ENCODE assay signal across 9 cellular contexts in the genomic region with DNA sequence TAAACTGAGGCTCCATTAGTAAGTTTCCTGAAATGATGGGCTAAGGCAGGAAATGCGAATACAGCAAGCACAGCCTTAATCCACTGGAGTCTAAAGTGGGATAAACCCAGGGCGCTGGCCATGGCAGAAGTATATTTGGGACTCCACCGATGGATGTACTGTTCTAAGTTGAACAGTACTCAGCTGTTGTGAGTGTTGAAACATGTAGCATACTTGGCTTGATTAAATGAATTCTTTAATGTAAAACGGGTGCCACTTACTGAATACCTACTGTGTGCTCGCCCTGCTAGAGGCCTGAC. TPM values are rescaled to one million over a fixed set of nuclear protein-coding genes. Genes with fewer than 3 reads are reported as not detected.
DNase-seq lines count a peak whose midpoint lies in the region; ATAC-seq, FAIRE-seq and TF ChIP-seq lines count a peak whose summit lies in the region.
"Had no signal": no experiment of that assay in that cellular context is flagged by ENCODE, and none has a peak within 500 bp of the region (broad histone marks: within the 10 kb centered on the region; RNA-seq: fewer than 3 reads in every experiment).

No MANE protein-coding gene starts in this region.

- TF ChIP-seq EP300 in H1 (IDR thresholded peaks at IDR 0.05; ENCODE audit: borderline replicate concordance in 1 of 2, low read depth in 2 of 2, low read length in 2 of 2) (no peak), transverse colon (IDR thresholded peaks at IDR 0.05; ENCODE audit: low read depth) (no peak)

- H4K8ac ChIP-seq in H1 (ENCODE audit: extremely low read depth, insufficient read depth, low read length) = no peak overlapping the region

- H2BK120ac ChIP-seq in H1 (replicated peaks; ENCODE audit: low read depth, low read length) = no peak overlapping the region

- H2BK20ac ChIP-seq in H1 (ENCODE audit: low read length) = no peak overlapping the region

- CTCF ChIA-PET in H1 (lab: Charles Lee; ENCODE audit: partially characterized antibody) = interaction anchor here (1.2 to 1.5 kb wide), 2 partner anchors 8 to 63 kb away, joined by 3 to 5 read pairs; no protein-coding TSS in a partner anchor

- H3K4me1 ChIP-seq in H1 (replicated peaks in 1 of 4; ENCODE audit: control insufficient read depth in 3 of 4, insufficient read depth in 4 of 4, low read length in 3 of 4) = peaks cover 0 to 2% (median 0%) of the 10 kb centered on the region in 4 experiments; a peak in 3 of 7 replicates
- no peaks in the 10 kb centered on the region for H3K4me1 ChIP-seq in mucosa of descending colon (ENCODE audit: low read depth)
- peaks cover 0 to 30% (median 13%) of the 10 kb centered on the region in 4 donors for H3K4me1 ChIP-seq in transverse colon

- H3K36me3 ChIP-seq in H1 (ENCODE audit: control insufficient read depth in 2 of 4, insufficient read depth in 4 of 4, low read length in 3 of 4) = no peaks in the 10 kb centered on the region
- no peaks in the 10 kb centered on the region for H3K36me3 ChIP-seq in mucosa of descending colon (ENCODE audit: low read depth)
- H3K36me3 ChIP-seq in transverse colon = no peaks in the 10 kb centered on the region

- TF ChIP-seq CTCF in H1 (IDR thresholded peaks at IDR 0.05; ENCODE audit: control extremely low read depth in 1 of 3, insufficient read depth in 1 of 3, low read depth in 1 of 3, low read length in 3 of 3) (no peak), mucosa of descending colon (IDR thresholded peaks at IDR 0.05) (no peak), transverse colon (IDR thresholded peaks at IDR 0.05) (no peak)

- no peak overlapping the region for H4K5ac ChIP-seq in H1 (ENCODE audit: insufficient read length, low read depth, low read length)

- peak overlapping the region; percentile 98 for H2AFZ ChIP-seq in H1 (ENCODE audit: low read length)

- peaks cover 0 to 28% (median 15%) of the 10 kb centered on the region in 4 experiments; a peak in 6 of 7 replicates for H3K27me3 ChIP-seq in H1 (replicated peaks in 1 of 4; ENCODE audit: control insufficient read depth in 3 of 4, extremely low read depth in 1 of 4, insufficient read depth in 3 of 4, low read length in 3 of 4)
- H3K27me3 ChIP-seq in transverse colon = no peaks in the 10 kb centered on the region

- H3K27ac ChIP-seq in H1 (ENCODE audit: low read depth, low read length) (no peak overlapping the region), transverse colon (peak overlapping the region; percentile 83 to 86 (median 85))

- H3K23me2 ChIP-seq in H1 (ENCODE audit: low read depth, low read length) = peaks cover 4% of the 10 kb centered on the region

- POLR2A ChIA-PET in H1 (lab: Charles Lee; ENCODE audit: partially characterized antibody) = interaction anchor here (0.8 to 2.0 kb wide), 4 partner anchors 8 to 74 kb away, joined by 3 to 9 read pairs (median 6); no protein-coding TSS in a partner anchor

- no peaks in the 10 kb centered on the region for H3K79me2 ChIP-seq in H1 (ENCODE audit: control insufficient read depth in 1 of 2, insufficient read depth in 2 of 2, low read length in 2 of 2)

- H3K4me2 ChIP-seq in H1 (ENCODE audit: insufficient read depth in 1 of 2, low read depth in 2 of 2, low read length in 2 of 2) = peak overlapping the region; percentile 64 to 95

- H3K18ac ChIP-seq in H1 (ENCODE audit: extremely low read depth, low read length) = no peak overlapping the region

- in situ Hi-C loops in transverse colon (cut with MboI; ENCODE audit: low pct_ligation_motif_present in 1 of 4, low pct_unique_long_range_greater_than_20kb in 1 of 4, low sequenced_read_pairs in 3 of 4) = no loop called here

- TF ChIP-seq RAD21 in H1 (IDR thresholded peaks at IDR 0.05 in 1 of 2, conservative IDR thresholded peaks at IDR 0.05 in 1 of 2; ENCODE audit: low read depth in 2 of 2, low read length in 2 of 2) = no peak

- H3K9ac ChIP-seq in H1 (replicated peaks in 1 of 4; ENCODE audit: extremely low read depth in 1 of 4, low read depth in 3 of 4, low read length in 3 of 4) = no peak overlapping the region

- H2AK5ac ChIP-seq in H1 (ENCODE audit: low read depth, low read length) = no peak overlapping the region

- TF ChIP-seq POLR2A in H1 (IDR thresholded peaks at IDR 0.05; ENCODE audit: control extremely low read depth in 1 of 2, low read depth in 2 of 2, low read length in 2 of 2) (no peak), transverse colon (IDR thresholded peaks at IDR 0.05) (no peak)

- WGBS in H1 (ENCODE audit: extremely low coverage in 1 of 2, insufficient coverage in 1 of 2, insufficient read length in 1 of 2, insufficient replicate concordance in 2 of 2, low coverage in 1 of 2, low lambda C conversion rate in 2 of 2, missing lambda C conversion rate in 1 of 2), 2 experiments = 84% methylated on average over 5 of the region's 5 CpGs; no CpG with 5 or more reads in 1 of the 2 experiments
- 40 to 59% methylated on average over 4 to 5 of the region's 5 CpGs for WGBS in transverse colon (ENCODE audit: low coverage in 1 of 2), 2 donors

- intact Hi-C loops in mucosa of descending colon (cut with DNase I, micrococcal nuclease) (no loop called here), transverse colon (cut with DNase I; ENCODE audit: low total_unique reads) (loop anchor here (5.0 kb wide), 1 partner anchor 74 kb away; no protein-coding TSS in a partner anchor)

- no peak overlapping the region for H3K14ac ChIP-seq in H1 (ENCODE audit: insufficient read length)

- no peak overlapping the region for H2BK12ac ChIP-seq in H1 (ENCODE audit: low read depth, low read length)

- DNase-seq in NCI-H748 (lab: John Stamatoyannopoulos, UW; ENCODE audit: unreplicated experiment) = peak; percentile 3
- DNase-seq in NCI-H748 treated with DMSO at 0.1 percent for 48 hours (lab: John Stamatoyannopoulos, UW) = no peak
- no peak for DNase-seq in H1 (ENCODE audit: low read depth in 1 of 2, low spot score in 2 of 2)
- no peak for DNase-seq in mucosa of descending colon
- DNase-seq in transverse colon = no peak
- no peak for DNase-seq in urothelium cell line (ENCODE audit: low spot score)
- DNase-seq: activated T-cell treated with anti-CD3 and anti-CD28 coated beads, Interleukin-2, amount 50 U/mL, for 1 hour had no signal

- no peak overlapping the region for H4K91ac ChIP-seq in H1 (replicated peaks; ENCODE audit: insufficient read length, low read length)

- ATAC-seq in mucosa of descending colon = peak; percentile 6
- ATAC-seq in HG02610 (IDR thresholded peaks at IDR 0.05; ENCODE audit: unreplicated experiment) = no peak
- no peak for ATAC-seq in GM18502 (IDR thresholded peaks at IDR 0.05; ENCODE audit: poor library complexity, unreplicated experiment)

- H3K4me3 ChIP-seq in H1 (ENCODE audit: extremely low read depth in 1 of 4, insufficient read depth in 2 of 4, low read depth in 3 of 4, low read length in 4 of 4) (peak overlapping the region in 3 of 4 experiments; percentile 56 to 68 (median 65); a peak in 6 of 8 replicates), mucosa of descending colon (no peak overlapping the region), transverse colon (peak overlapping the region; percentile 54 to 83 (median 58))

- H3K4ac ChIP-seq in H1 (replicated peaks; ENCODE audit: insufficient read length, low read depth, low read length) = no peak overlapping the region

- H2BK15ac ChIP-seq in H1 (ENCODE audit: low read length) = no peak overlapping the region

- no peak overlapping the region for H2BK5ac ChIP-seq in H1 (ENCODE audit: low read depth, low read length)

- no peaks in the 10 kb centered on the region for H3K9me3 ChIP-seq in H1 (ENCODE audit: insufficient read depth in 2 of 2, low read depth in 1 of 2, low read length in 1 of 2)
- H3K9me3 ChIP-seq in mucosa of descending colon = no peaks in the 10 kb centered on the region
- no peaks in the 10 kb centered on the region for H3K9me3 ChIP-seq in transverse colon

- no peaks in the 10 kb centered on the region for H3K79me1 ChIP-seq in H1 (ENCODE audit: low read depth, low read length)

- no peak overlapping the region for H3K23ac ChIP-seq in H1 (ENCODE audit: insufficient read length)

- no peak for FAIRE-seq in H1 (lab: Jason Lieb, UNC)
- no peak for FAIRE-seq in urothelium cell line (lab: Jason Lieb, UNC)

- H4K20me1 ChIP-seq in H1 (replicated peaks in 1 of 2; ENCODE audit: control insufficient read depth in 1 of 2, insufficient read depth in 2 of 2, low read length in 2 of 2) = no peaks in the 10 kb centered on the region

- no peak overlapping the region for H3K56ac ChIP-seq in H1 (replicated peaks; ENCODE audit: insufficient read length, low read depth, low read length)

TF ChIP-seq in H1, 55 proteins besides CTCF, POLR2A, EP300 and RAD21 (continues in another document):
- TF ChIP-seq SUZ12 (IDR thresholded peaks at IDR 0.05; ENCODE audit: low read length) = no peak
- no peak for TF ChIP-seq JUND (IDR thresholded peaks at IDR 0.05; ENCODE audit: low read length)
- TF ChIP-seq SIRT6 (IDR thresholded peaks at IDR 0.05; ENCODE audit: low read length) = no peak
- no peak for TF ChIP-seq CBX8 (IDR thresholded peaks at IDR 0.05; ENCODE audit: borderline replicate concordance, low read depth, low read length)
- TF ChIP-seq JUN (IDR thresholded peaks at IDR 0.05; ENCODE audit: low read depth, low read length) = no peak
- no peak for TF ChIP-seq RFX5 (IDR thresholded peaks at IDR 0.05; ENCODE audit: borderline replicate concordance, low read depth, low read length)
- TF ChIP-seq, protein P1, sequence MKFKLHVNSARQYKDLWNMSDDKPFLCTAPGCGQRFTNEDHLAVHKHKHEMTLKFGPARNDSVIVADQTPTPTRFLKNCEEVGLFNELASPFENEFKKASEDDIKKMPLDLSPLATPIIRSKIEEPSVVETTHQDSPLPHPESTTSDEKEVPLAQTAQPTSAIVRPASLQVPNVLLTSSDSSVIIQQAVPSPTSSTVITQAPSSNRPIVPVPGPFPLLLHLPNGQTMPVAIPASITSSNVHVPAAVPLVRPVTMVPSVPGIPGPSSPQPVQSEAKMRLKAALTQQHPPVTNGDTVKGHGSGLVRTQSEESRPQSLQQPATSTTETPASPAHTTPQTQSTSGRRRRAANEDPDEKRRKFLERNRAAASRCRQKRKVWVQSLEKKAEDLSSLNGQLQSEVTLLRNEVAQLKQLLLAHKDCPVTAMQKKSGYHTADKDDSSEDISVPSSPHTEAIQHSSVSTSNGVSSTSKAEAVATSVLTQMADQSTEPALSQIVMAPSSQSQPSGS (IDR thresholded peaks at IDR 0.05; ENCODE audit: low read length) = no peak
- TF ChIP-seq TAF7 (optimal IDR thresholded peaks at IDR 0.05; ENCODE audit: borderline replicate concordance, low read depth, low read length) = no peak

RNA-seq across cellular contexts. Expression of a gene that starts 1.0 kb away (rescaled TPM):
- total RNA-seq in H1 (2021; fragmentation: NEBNext Ultra II Directional; extraction: Animal tissue kit (Norgen Biotek cat#: 25700)) = 0.86 and 0.98 TPM in 2 replicates
- 1.8 and 2.9 TPM in 2 replicates for polyA plus RNA-seq in H1 (2011; rRNA removed)
- 0.50 TPM for polyA plus RNA-seq in H1 (2011; cell fraction: cytosol; rRNA removed)
- polyA plus RNA-seq in H1 (2011; cell fraction: nucleus; rRNA removed) = 1.9 TPM
- 0.65 to 1.0 TPM (median 0.81 TPM) in 4 replicates for polyA plus RNA-seq in H1 (2012, experiment 1 of 2)
- polyA plus RNA-seq in H1 (2012, experiment 2 of 2) = 0.04 TPM
- polyA plus RNA-seq in H1 (2013, experiment 1 of 2) = 1.3 TPM
- polyA plus RNA-seq in H1 (2013, experiment 2 of 2) = 0.66 TPM
- 0.47 and 2.3 TPM in 2 replicates for polyA minus RNA-seq in H1 (2011; rRNA and poly(A)+ RNA removed)
- 3.0 TPM for polyA minus RNA-seq in H1 (2011; cell fraction: cytosol; rRNA and poly(A)+ RNA removed)
- polyA minus RNA-seq in H1 (2011; cell fraction: nucleus; rRNA and poly(A)+ RNA removed) = 0.80 TPM
- total RNA-seq in mucosa of descending colon (10 to 100 TPM; 12.8 to 42.7 (median 19.0) TPM), transverse colon (100 to 1,000 TPM in 1 of 4 donors, 10 to 100 TPM in 2, 1 to 10 TPM in 1; 4.5 to 103 (median 15.0) TPM)
